In the genomic region with DNA sequence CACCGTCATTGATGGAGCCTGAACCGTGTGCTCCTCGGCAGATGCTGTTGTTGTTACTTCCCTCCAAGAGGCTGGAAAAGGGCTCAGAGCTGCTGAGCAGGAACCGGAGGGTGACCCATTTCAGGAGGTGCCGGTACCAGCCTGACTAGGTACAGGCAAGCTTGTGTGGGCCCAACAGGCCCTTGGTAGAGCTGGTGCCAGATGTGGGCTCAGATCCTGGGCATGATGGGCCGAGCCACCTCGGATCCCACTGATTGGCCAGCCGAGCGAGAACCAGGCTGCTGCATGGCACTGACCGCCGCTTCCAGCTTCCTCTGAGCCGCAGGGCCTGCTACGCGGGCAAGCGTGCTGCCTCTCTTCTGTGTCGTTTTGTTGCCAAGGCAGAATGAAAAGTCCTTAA, we compare ENCODE assay signal across 14 cellular contexts. TPM values are rescaled to one million over a fixed set of nuclear protein-coding genes. Genes with fewer than 3 reads are reported as not detected.
A peak's percentile ranks its signal among the peaks of the same experiment; 100 is the strongest.
DNase-seq lines count a peak whose midpoint lies in the region; ATAC-seq and TF ChIP-seq lines count a peak whose summit lies in the region.
"Had no signal": no experiment of that assay in that cellular context is flagged by ENCODE, and none has a peak within 500 bp of the region (broad histone marks: within the 10 kb centered on the region; RNA-seq: fewer than 3 reads in every experiment).

No MANE protein-coding gene starts in this region.

- H4K20me1 ChIP-seq in H9 (ENCODE audit: control insufficient read depth, insufficient read depth, insufficient read length), result peaks cover 2% of the 10 kb centered on the region
- H4K20me1 ChIP-seq in osteoblast (ENCODE audit: insufficient read depth, low read length), result peaks cover 19% of the 10 kb centered on the region

- H3K36me3 ChIP-seq in osteoblast (ENCODE audit: insufficient read depth, low read length), result peaks cover 71% of the 10 kb centered on the region

- no peak overlapping the region for H2BK12ac ChIP-seq in H9 (ENCODE audit: insufficient read length, low read depth, low read length)

- intact Hi-C loops in activated CD4-positive, alpha-beta T cell treated with anti-CD3 and anti-CD28 coated beads for 36 hours (cut with DNase I, micrococcal nuclease), result no loop called here
- intact Hi-C loops in activated CD4-positive, alpha-beta T cell treated with anti-CD3 and anti-CD28 coated beads, Interleukin-2, amount 10 ng/mL, durations not matched to agents 24 days and 14 days (cut with micrococcal nuclease), result no loop called here
- intact Hi-C loops in MCF 10A (cut with micrococcal nuclease), result no loop called here
- intact Hi-C loops in posterior vena cava (cut with DNase I), result no loop called here

- H3K4me2 ChIP-seq in H9 (ENCODE audit: insufficient read depth, insufficient read length, low read length) (no peak overlapping the region), osteoblast (ENCODE audit: insufficient read depth, low read length) (no peak overlapping the region)

- peak; percentile 4 for DNase-seq in activated CD4-positive, alpha-beta T cell treated with anti-CD3 and anti-CD28 coated beads for 36 hours
- DNase-seq in activated CD4-positive, alpha-beta T cell treated with anti-CD3 and anti-CD28 coated beads, Interleukin-2, amount 10 ng/mL, durations not matched to agents 24 days and 14 days, result no peak
- no peak for DNase-seq in H9
- no peak for DNase-seq in MCF 10A (ENCODE audit: unreplicated experiment)
- DNase-seq in posterior vena cava (ENCODE audit: low spot score), result peak; percentile 66
- DNase-seq in osteoblast (ENCODE audit: insufficient read length, low spot score, missing footprints), result no peak
- no peak for DNase-seq in T-helper 2 cell treated with Interferon-gamma antibody and Interleukin-4, amounts not matched to agents 5 μg/mL and 100 μg/mL, for 36 hours (ENCODE audit: low spot score)
- DNase-seq: activated CD4-positive, alpha-beta T cell treated with anti-CD3 and anti-CD28 coated beads, Interleukin-2, amount 50 U/mL, for 48 hours; COR-L47; NCI-H1436; NCI-H510A treated with DMSO at 0.1 percent for 48 hours; RPMI8226 had no signal

- H4K8ac ChIP-seq in H9 (replicated peaks; ENCODE audit: insufficient read length, low read depth, low read length), result no peak overlapping the region

- no peaks in the 10 kb centered on the region for H3K9me3 ChIP-seq in H9 (ENCODE audit: control insufficient read depth, low read depth, low read length)
- H3K9me3 ChIP-seq in osteoblast (ENCODE audit: low read depth, low read length), result no peaks in the 10 kb centered on the region
- H3K9me3 ChIP-seq: heart right ventricle had no signal

- POLR2A ChIA-PET in activated CD4-positive, alpha-beta T cell treated with anti-CD3 and anti-CD28 coated beads for 36 hours (lab: Charles Lee), result no interaction called here
- POLR2A ChIA-PET in MCF 10A (lab: Yijun Ruan, JAX), result interaction anchor here (0.5 kb wide), 1 partner anchor 463 kb away, joined by 3 read pairs; no protein-coding TSS in a partner anchor

- CTCF ChIA-PET in activated CD4-positive, alpha-beta T cell treated with anti-CD3 and anti-CD28 coated beads for 36 hours (lab: Charles Lee), result interaction anchor here (0.7 to 1.5 kb wide), 3 partner anchors 22 to 160 kb away, joined by 3 read pairs; no protein-coding TSS in a partner anchor
- CTCF ChIA-PET in MCF 10A (lab: Yijun Ruan, JAX), result no interaction called here

- H3K14ac ChIP-seq in H9 (ENCODE audit: insufficient read depth, low read length), result no peak overlapping the region

- H3K4me1 Mint-ChIP-seq in activated CD4-positive, alpha-beta T cell treated with anti-CD3 and anti-CD28 coated beads for 36 hours, result peaks cover 16% of the 10 kb centered on the region
- peaks cover 13% of the 10 kb centered on the region for H3K4me1 Mint-ChIP-seq in activated CD4-positive, alpha-beta T cell treated with anti-CD3 and anti-CD28 coated beads, Interleukin-2, amount 10 ng/mL, durations not matched to agents 24 days and 14 days
- H3K4me1 Mint-ChIP-seq in H9, result peaks cover 10 to 20% of the 10 kb centered on the region in 2 experiments
- H3K4me1 Mint-ChIP-seq in MCF 10A (ENCODE audit: insufficient read depth, unreplicated experiment), result peaks cover 6% of the 10 kb centered on the region
- peaks cover 15% of the 10 kb centered on the region for H3K4me1 Mint-ChIP-seq in T-helper 2 cell treated with Interferon-gamma antibody and Interleukin-4, amounts not matched to agents 5 μg/mL and 100 μg/mL, for 36 hours (ENCODE audit: low read depth)

- H3K36me3 Mint-ChIP-seq in activated CD4-positive, alpha-beta T cell treated with anti-CD3 and anti-CD28 coated beads for 36 hours (ENCODE audit: low read depth), result peaks cover 45% of the 10 kb centered on the region
- H3K36me3 Mint-ChIP-seq in activated CD4-positive, alpha-beta T cell treated with anti-CD3 and anti-CD28 coated beads, Interleukin-2, amount 10 ng/mL, durations not matched to agents 24 days and 14 days (ENCODE audit: low read depth), result peaks cover 44% of the 10 kb centered on the region
- H3K36me3 Mint-ChIP-seq in H9 (ENCODE audit: insufficient read depth in 1 of 3, low read depth in 3 of 3) (peaks cover 38 to 71% (median 57%) of the 10 kb centered on the region in 3 experiments), MCF 10A (ENCODE audit: insufficient read depth, unreplicated experiment) (peaks cover 48% of the 10 kb centered on the region)
- peaks cover 46% of the 10 kb centered on the region for H3K36me3 Mint-ChIP-seq in T-helper 2 cell treated with Interferon-gamma antibody and Interleukin-4, amounts not matched to agents 5 μg/mL and 100 μg/mL, for 36 hours (ENCODE audit: low read depth)

- H2AK5ac ChIP-seq in H9 (ENCODE audit: insufficient read length, low read length), result no peak overlapping the region

- no peaks in the 10 kb centered on the region for H3K27me3 Mint-ChIP-seq in activated CD4-positive, alpha-beta T cell treated with anti-CD3 and anti-CD28 coated beads for 36 hours
- no peaks in the 10 kb centered on the region for H3K27me3 Mint-ChIP-seq in activated CD4-positive, alpha-beta T cell treated with anti-CD3 and anti-CD28 coated beads, Interleukin-2, amount 10 ng/mL, durations not matched to agents 24 days and 14 days
- H3K27me3 Mint-ChIP-seq in H9 (ENCODE audit: low read depth) (no peaks in the 10 kb centered on the region; the same call in 1 of the 2 replicates), MCF 10A (ENCODE audit: insufficient read depth, unreplicated experiment) (no peaks in the 10 kb centered on the region)
- H3K27me3 Mint-ChIP-seq in T-helper 2 cell treated with Interferon-gamma antibody and Interleukin-4, amounts not matched to agents 5 μg/mL and 100 μg/mL, for 36 hours (ENCODE audit: low read depth), result no peaks in the 10 kb centered on the region

- no peaks in the 10 kb centered on the region for H3K79me2 ChIP-seq in H9 (ENCODE audit: insufficient read depth, low read length)
- H3K79me2 ChIP-seq in osteoblast (ENCODE audit: insufficient read depth, low read length), result peaks cover 26% of the 10 kb centered on the region

- TF ChIP-seq CTCF in H9 (conservative IDR thresholded peaks at IDR 0.05) (no peak), MCF 10A (IDR thresholded peaks at IDR 0.05; ENCODE audit: unreplicated experiment) (no peak), osteoblast (IDR thresholded peaks at IDR 0.05; ENCODE audit: extremely low read depth, low read depth, low read length) (no peak)

- no peak overlapping the region for H3K4me3 ChIP-seq in osteoblast (ENCODE audit: insufficient read depth, low read length)
- H3K4me3 ChIP-seq: heart right ventricle had no signal

- H3K4ac ChIP-seq in H9 (ENCODE audit: low read depth, low read length), result no peak overlapping the region

- H2AFZ ChIP-seq in H9 (ENCODE audit: low read length) (no peak overlapping the region), osteoblast (ENCODE audit: low read length) (no peak overlapping the region)

- no peak overlapping the region for H4K91ac ChIP-seq in H9 (ENCODE audit: insufficient read length, low read depth, low read length)

- H2BK15ac ChIP-seq in H9 (ENCODE audit: low read depth, low read length), result no peak overlapping the region

- no peak overlapping the region for H3K9ac ChIP-seq in H9 (ENCODE audit: extremely low read depth, insufficient read length, low read length)

- H3K9me3 Mint-ChIP-seq in activated CD4-positive, alpha-beta T cell treated with anti-CD3 and anti-CD28 coated beads for 36 hours (ENCODE audit: low read depth), result no peaks in the 10 kb centered on the region
- no peaks in the 10 kb centered on the region for H3K9me3 Mint-ChIP-seq in activated CD4-positive, alpha-beta T cell treated with anti-CD3 and anti-CD28 coated beads, Interleukin-2, amount 10 ng/mL, durations not matched to agents 24 days and 14 days
- H3K9me3 Mint-ChIP-seq in H9 (no peaks in the 10 kb centered on the region), MCF 10A (ENCODE audit: unreplicated experiment) (no peaks in the 10 kb centered on the region)
- H3K9me3 Mint-ChIP-seq in T-helper 2 cell treated with Interferon-gamma antibody and Interleukin-4, amounts not matched to agents 5 μg/mL and 100 μg/mL, for 36 hours, result no peaks in the 10 kb centered on the region

- ATAC-seq in activated CD4-positive, alpha-beta T cell treated with anti-CD3 and anti-CD28 coated beads for 36 hours, result no peak
- ATAC-seq in GM21825 (IDR thresholded peaks at IDR 0.05; ENCODE audit: unreplicated experiment), result no peak
- ATAC-seq: heart right ventricle had no signal

- H2BK120ac ChIP-seq in H9 (ENCODE audit: low read depth, low read length, poor library complexity, severe bottlenecking), result no peak overlapping the region

- H2BK20ac ChIP-seq in H9 (ENCODE audit: low read depth, low read length, poor library complexity, severe bottlenecking), result no peak overlapping the region

- no peak overlapping the region for H3K4me3 Mint-ChIP-seq in activated CD4-positive, alpha-beta T cell treated with anti-CD3 and anti-CD28 coated beads for 36 hours
- H3K4me3 Mint-ChIP-seq in activated CD4-positive, alpha-beta T cell treated with anti-CD3 and anti-CD28 coated beads, Interleukin-2, amount 10 ng/mL, durations not matched to agents 24 days and 14 days, result no peak overlapping the region
- H3K4me3 Mint-ChIP-seq in H9 (no peak overlapping the region), MCF 10A (ENCODE audit: unreplicated experiment) (no peak overlapping the region)
- H3K4me3 Mint-ChIP-seq in T-helper 2 cell treated with Interferon-gamma antibody and Interleukin-4, amounts not matched to agents 5 μg/mL and 100 μg/mL, for 36 hours, result no peak overlapping the region

- no peak overlapping the region for H3T11ph ChIP-seq in H9 (ENCODE audit: low read length)

- H3K27ac ChIP-seq in H9 (ENCODE audit: insufficient read length, low read depth, low read length), result no peak overlapping the region
- no peak overlapping the region for H3K27ac ChIP-seq in osteoblast (ENCODE audit: low read depth, low read length)
- H3K27ac ChIP-seq: heart right ventricle had no signal

- WGBS in H9 (ENCODE audit: extremely low coverage, insufficient read length, low lambda C conversion rate), result no CpG with 5 or more reads among the region's 16 CpGs

- H3K79me1 ChIP-seq in H9 (ENCODE audit: insufficient read depth, low read depth, low read length, poor library complexity, severe bottlenecking), result no peaks in the 10 kb centered on the region

- H2BK5ac ChIP-seq in H9 (ENCODE audit: insufficient read length, low read length), result no peak overlapping the region

- H3K4me1 ChIP-seq in H9 (ENCODE audit: insufficient read depth, low read length) (no peaks in the 10 kb centered on the region), osteoblast (ENCODE audit: insufficient read depth, low read length) (peaks cover 3% of the 10 kb centered on the region)

- H3K56ac ChIP-seq in H9 (ENCODE audit: insufficient read length, low read depth, low read length), result no peak overlapping the region

- H3K27me3 ChIP-seq in H9 (ENCODE audit: insufficient read depth, low read length), result no peaks in the 10 kb centered on the region
- H3K27me3 ChIP-seq in osteoblast (ENCODE audit: insufficient read depth, low read length), result no peaks in the 10 kb centered on the region
- H3K27me3 ChIP-seq: heart right ventricle had no signal

- H4K5ac ChIP-seq in H9 (ENCODE audit: insufficient read length, low read depth, low read length), result no peak overlapping the region

- no peak overlapping the region for H3K23ac ChIP-seq in H9 (ENCODE audit: insufficient read length, low read depth, low read length)

- no peak overlapping the region for H3K18ac ChIP-seq in H9 (ENCODE audit: insufficient read length, low read depth, low read length)

- peak overlapping the region; percentile 47 for H3K27ac Mint-ChIP-seq in activated CD4-positive, alpha-beta T cell treated with anti-CD3 and anti-CD28 coated beads for 36 hours
- H3K27ac Mint-ChIP-seq in activated CD4-positive, alpha-beta T cell treated with anti-CD3 and anti-CD28 coated beads, Interleukin-2, amount 10 ng/mL, durations not matched to agents 24 days and 14 days, result no peak overlapping the region
- H3K27ac Mint-ChIP-seq in H9 (peak overlapping the region; percentile 67 to 93 (median 70); a peak in 3 of 7 replicates), MCF 10A (ENCODE audit: low read depth, unreplicated experiment) (no peak overlapping the region)
- H3K27ac Mint-ChIP-seq in T-helper 2 cell treated with Interferon-gamma antibody and Interleukin-4, amounts not matched to agents 5 μg/mL and 100 μg/mL, for 36 hours, result no peak overlapping the region

- peaks cover 7% of the 10 kb centered on the region for H3K23me2 ChIP-seq in H9 (ENCODE audit: insufficient read length, low read depth, low read length, poor library complexity, severe bottlenecking)

- TSS peak; percentile 66 for BruUV-seq in MCF 10A (replicated peaks; lab: Mats Ljungman, UMichigan)

RNA-seq across cellular contexts. Expression of gene NOP14, which starts 33.7 kb away (rescaled TPM):
- total RNA-seq in activated CD4-positive, alpha-beta T cell treated with anti-CD3 and anti-CD28 coated beads for 36 hours, result 100 to 1,000 TPM in 1 of 2 experiments, 10 to 100 TPM in 1; 86.8 to 106 TPM
- total RNA-seq in activated CD4-positive, alpha-beta T cell treated with anti-CD3 and anti-CD28 coated beads, Interleukin-2, amount 10 ng/mL, durations not matched to agents 24 days and 14 days, result 132 and 141 TPM in 2 replicates
- total RNA-seq in H9 (2021) (50.1 and 50.3 TPM in 2 replicates), MCF 10A (2022) (44.0 and 65.6 TPM in 2 replicates), posterior vena cava (10 to 100 TPM; 16.1 to 20.5 TPM), osteoblast (24.2 and 30.0 TPM in 2 replicates)

RNA-seq across cellular contexts. Expression of gene GRK4, which starts 33.9 kb away (rescaled TPM):
- total RNA-seq in activated CD4-positive, alpha-beta T cell treated with anti-CD3 and anti-CD28 coated beads for 36 hours, result 1 to 10 TPM; 2.4 to 2.5 TPM
- total RNA-seq in activated CD4-positive, alpha-beta T cell treated with anti-CD3 and anti-CD28 coated beads, Interleukin-2, amount 10 ng/mL, durations not matched to agents 24 days and 14 days, result 4.6 and 5.3 TPM in 2 replicates
- total RNA-seq in H9 (2021) (4.3 and 4.8 TPM in 2 replicates), MCF 10A (2022) (4.5 and 5.9 TPM in 2 replicates), posterior vena cava (1 to 10 TPM; 5.6 to 8.0 TPM), osteoblast (7.4 and 7.6 TPM in 2 replicates)

Comparison
In these comparisons a context has a peak if more than half of its experiments do, and no peak if none do; other contexts are left out.
1. DNase-seq: peak in activated CD4-positive, alpha-beta T cell treated with anti-CD3 and anti-CD28 coated beads for 36 hours (single experiment) and posterior vena cava (single experiment); none in activated CD4-positive, alpha-beta T cell treated with anti-CD3 and anti-CD28 coated beads, Interleukin-2, amount 10 ng/mL, durations not matched to agents 24 days and 14 days (single experiment), H9 (single experiment), MCF 10A (single experiment), osteoblast (single experiment) and T-helper 2 cell treated with Interferon-gamma antibody and Interleukin-4, amounts not matched to agents 5 μg/mL and 100 μg/mL, for 36 hours (single experiment).
2. H3K27ac Mint-ChIP-seq: peak in activated CD4-positive, alpha-beta T cell treated with anti-CD3 and anti-CD28 coated beads for 36 hours (single experiment) and H9 (3 of 3); none in activated CD4-positive, alpha-beta T cell treated with anti-CD3 and anti-CD28 coated beads, Interleukin-2, amount 10 ng/mL, durations not matched to agents 24 days and 14 days (single experiment), MCF 10A (single experiment) and T-helper 2 cell treated with Interferon-gamma antibody and Interleukin-4, amounts not matched to agents 5 μg/mL and 100 μg/mL, for 36 hours (single experiment).